29 cellular contexts compared by ENCODE assay signal in genomic region chr22:30934053-30934452, GRCh38.
"Had no signal": no experiment of that assay in that cellular context is flagged by ENCODE, and none has a peak within 500 bp of the region (broad histone marks: within the 10 kb centered on the region; RNA-seq: fewer than 3 reads in every experiment).

No MANE protein-coding gene starts in this region.

- H3K79me2 ChIP-seq: hepatocyte had no signal

- H3K4me1 ChIP-seq: adrenal gland, body of pancreas, right atrium auricular region, tibial nerve had no signal

- ATAC-seq: activated CD8-positive, alpha-beta T cell treated with anti-CD3 and anti-CD28 coated beads for 36 hours; body of pancreas; gastroesophageal sphincter; left colon had no signal

- H3K4me2 ChIP-seq: hepatocyte had no signal

- H3K27me3 ChIP-seq: adrenal gland, body of pancreas, cardiac muscle cell, dorsolateral prefrontal cortex, gastroesophageal sphincter, hepatocyte, right atrium auricular region, tibial nerve had no signal

- H2AFZ ChIP-seq: hepatocyte had no signal

- H3K4me1 Mint-ChIP-seq: neural crest cell had no signal

- H3K4me3 ChIP-seq: adrenal gland, body of pancreas, cardiac muscle cell, coronary artery, dorsolateral prefrontal cortex, gastroesophageal sphincter, hepatocyte, right atrium auricular region, tibial nerve had no signal

- H3K27ac ChIP-seq: adrenal gland, body of pancreas, cardiac muscle cell, coronary artery, dorsolateral prefrontal cortex, gastroesophageal sphincter, hepatocyte, right atrium auricular region, tibial nerve, WERI-Rb-1 had no signal

- H3K4me3 Mint-ChIP-seq: activated CD4-positive, alpha-beta T cell treated with anti-CD3 and anti-CD28 coated beads, Interleukin-2, amount 10 ng/mL, durations not matched to agents 7 days and 5 days; activated CD8-positive, alpha-beta T cell treated with anti-CD3 and anti-CD28 coated beads for 36 hours; activated naive CD4-positive, alpha-beta T cell treated with anti-CD3 and anti-CD28 coated beads, Interleukin-2, amount 50 U/mL, for 24 hours; activated T-helper 1 cell treated with anti-CD3 and anti-CD28 coated beads, Interleukin-12 subunit alpha, Interleukin-12 subunit beta, Interleukin-2, Interleukin-4 antibody, amounts not matched to agents 30 ng/mL and 10 ng/mL and 1 ng/mL, durations not matched to agents 14 hours and 24 hours and 36 hours; naive B cell; neural crest cell had no signal

- H3K9me3 ChIP-seq: adrenal gland, body of pancreas, gastroesophageal sphincter, right atrium auricular region, tibial nerve had no signal

- FAIRE-seq: keratinocyte had no signal

- H3K27me3 Mint-ChIP-seq: activated CD4-positive, alpha-beta T cell treated with anti-CD3 and anti-CD28 coated beads, Interleukin-2, amount 10 ng/mL, durations not matched to agents 7 days and 5 days; activated CD8-positive, alpha-beta T cell treated with anti-CD3 and anti-CD28 coated beads for 36 hours; activated naive CD4-positive, alpha-beta T cell treated with anti-CD3 and anti-CD28 coated beads, Interleukin-2, amount 50 U/mL, for 24 hours; naive B cell had no signal

- H3K27ac Mint-ChIP-seq: activated CD4-positive, alpha-beta T cell treated with anti-CD3 and anti-CD28 coated beads, Interleukin-2, amount 10 ng/mL, durations not matched to agents 7 days and 5 days; activated CD8-positive, alpha-beta T cell treated with anti-CD3 and anti-CD28 coated beads for 36 hours; activated T-helper 1 cell treated with anti-CD3 and anti-CD28 coated beads, Interleukin-12 subunit alpha, Interleukin-12 subunit beta, Interleukin-2, Interleukin-4 antibody, amounts not matched to agents 30 ng/mL and 10 ng/mL and 1 ng/mL, durations not matched to agents 14 hours and 24 hours and 36 hours had no signal

- DNase-seq: activated CD4-positive, alpha-beta T cell treated with anti-CD3 and anti-CD28 coated beads, Interleukin-2, amount 10 ng/mL, durations not matched to agents 7 days and 5 days; activated CD4-positive, CD25-positive, alpha-beta regulatory T cell treated with anti-CD3 and anti-CD28 coated beads, Interleukin-2, amount 50 U/mL, for 72 hours; activated CD8-positive, alpha-beta T cell treated with anti-CD3 and anti-CD28 coated beads for 36 hours; activated gamma-delta T cell treated with Interleukin-2 at 50 U/mL for 16 hours; adrenal gland; aorta; body of pancreas; dorsolateral prefrontal cortex; effector memory CD4-positive, alpha-beta T cell; erythroblast; left colon; mammary epithelial cell; naive B cell; occipital lobe; stimulated activated CD4-positive, alpha-beta T cell treated with anti-CD3 and anti-CD28 coated beads, Interleukin-15, amount 100 ng/mL, for 24 hours; stimulated activated CD4-positive, alpha-beta T cell treated with anti-CD3 and anti-CD28 coated beads, Interleukin-2, amount 100 ng/mL, for 24 hours; stimulated activated naive CD4-positive, alpha-beta T cell; T1000; WERI-Rb-1 had no signal

- H3K9me3 Mint-ChIP-seq: activated CD4-positive, alpha-beta T cell treated with anti-CD3 and anti-CD28 coated beads, Interleukin-2, amount 10 ng/mL, durations not matched to agents 7 days and 5 days; activated CD8-positive, alpha-beta T cell treated with anti-CD3 and anti-CD28 coated beads for 36 hours; activated naive CD4-positive, alpha-beta T cell treated with anti-CD3 and anti-CD28 coated beads, Interleukin-2, amount 50 U/mL, for 24 hours; activated T-helper 1 cell treated with anti-CD3 and anti-CD28 coated beads, Interleukin-12 subunit alpha, Interleukin-12 subunit beta, Interleukin-2, Interleukin-4 antibody, amounts not matched to agents 30 ng/mL and 10 ng/mL and 1 ng/mL, durations not matched to agents 14 hours and 24 hours and 36 hours; naive B cell; neural crest cell had no signal
